Comparison of ENCODE assay signal across 16 cellular contexts in the genomic region with DNA sequence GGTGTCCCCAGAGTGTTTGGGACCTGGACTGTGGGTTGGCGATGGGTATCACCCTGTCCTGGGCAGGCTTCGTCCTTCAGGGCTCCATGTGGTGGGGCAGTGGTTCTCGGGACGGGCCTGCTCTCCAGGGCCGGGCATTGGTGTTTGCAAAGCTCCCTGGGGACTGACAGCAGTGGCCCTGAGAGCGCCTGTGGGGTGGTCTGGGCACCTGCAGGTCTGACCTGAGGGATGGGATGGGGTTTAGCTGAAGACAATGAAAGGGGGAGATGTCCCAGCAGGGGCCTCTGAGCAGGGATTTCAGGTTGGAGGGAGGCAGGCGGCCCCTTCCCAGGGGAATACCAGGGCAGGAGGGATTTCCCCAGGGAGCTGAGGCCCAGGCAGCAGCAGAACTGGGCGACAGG.
A peak's percentile ranks its signal among the peaks of the same experiment; 100 is the strongest.
DNase-seq lines count a peak whose midpoint lies in the region; ATAC-seq and TF ChIP-seq lines count a peak whose summit lies in the region.
"Had no signal": no experiment of that assay in that cellular context is flagged by ENCODE, and none has a peak within 500 bp of the region (broad histone marks: within the 10 kb centered on the region; RNA-seq: fewer than 3 reads in every experiment).

No MANE protein-coding gene starts in this region.

- H3K9me3 Mint-ChIP-seq in activated naive CD4-positive, alpha-beta T cell treated with anti-CD3 and anti-CD28 coated beads, Interleukin-2, amount 50 U/mL, for 72 hours: peaks cover 5 to 7% of the 10 kb centered on the region in 2 donors
- H3K9me3 Mint-ChIP-seq in WTC11: peaks cover 12% of the 10 kb centered on the region
- peaks cover 10% of the 10 kb centered on the region for H3K9me3 Mint-ChIP-seq in nephron progenitor cell

- H3K9me3 ChIP-seq in osteoblast (ENCODE audit: low read depth, low read length): peaks cover 5% of the 10 kb centered on the region
- no peaks in the 10 kb centered on the region for H3K9me3 ChIP-seq in thyroid gland
- H3K9me3 ChIP-seq: Peyer's patch had no signal

- TF ChIP-seq POLR2A in thyroid gland (IDR thresholded peaks at IDR 0.05): no peak

- H3K27ac ChIP-seq in osteoblast (ENCODE audit: low read depth, low read length): no peak overlapping the region
- H3K27ac ChIP-seq in thyroid gland: peak overlapping the region; percentile 93 to 97 (median 95)
- H3K27ac ChIP-seq: Peyer's patch had no signal

- H3K4me1 ChIP-seq in osteoblast (ENCODE audit: insufficient read depth, low read length): no peaks in the 10 kb centered on the region
- peaks cover 40 to 44% of the 10 kb centered on the region in 2 donors for H3K4me1 ChIP-seq in thyroid gland
- H3K4me1 ChIP-seq: Peyer's patch had no signal

- TF ChIP-seq CTCF in WTC11 (IDR thresholded peaks at IDR 0.05) (no peak), osteoblast (IDR thresholded peaks at IDR 0.05; ENCODE audit: extremely low read depth, low read depth, low read length) (no peak), thyroid gland (IDR thresholded peaks at IDR 0.05) (no peak), nephron progenitor cell (IDR thresholded peaks at IDR 0.05) (no peak)

- no peak overlapping the region for H2AFZ ChIP-seq in osteoblast (ENCODE audit: low read length)

- intact Hi-C loops in thyroid gland (cut with DNase I): no loop called here

- WGBS in thyroid gland, 2 donors: 87 to 90% methylated on average over 8 of the region's 8 CpGs

- H3K79me2 ChIP-seq in osteoblast (ENCODE audit: insufficient read depth, low read length): no peaks in the 10 kb centered on the region

- H3K27me3 ChIP-seq in osteoblast (ENCODE audit: insufficient read depth, low read length) (peaks cover 48% of the 10 kb centered on the region), thyroid gland (no peaks in the 10 kb centered on the region)
- H3K27me3 ChIP-seq: Peyer's patch had no signal

- no peak for ATAC-seq in activated naive CD4-positive, alpha-beta T cell treated with anti-CD3 and anti-CD28 coated beads, Interleukin-2, amount 50 U/mL, for 72 hours
- no peak for ATAC-seq in WTC11
- ATAC-seq: GM12878, K562 had no signal

- H3K4me3 ChIP-seq in osteoblast (ENCODE audit: insufficient read depth, low read length) (no peak overlapping the region), thyroid gland (replicated peaks in 1 of 3) (no peak overlapping the region)
- H3K4me3 ChIP-seq: GM12878, K562, Peyer's patch had no signal

- H3K36me3 ChIP-seq in osteoblast (ENCODE audit: insufficient read depth, low read length) (no peaks in the 10 kb centered on the region), thyroid gland (no peaks in the 10 kb centered on the region)
- H3K36me3 ChIP-seq: Peyer's patch had no signal

- peak; percentile 5 for DNase-seq in activated naive CD4-positive, alpha-beta T cell treated with anti-CD3 and anti-CD28 coated beads, Interleukin-2, amount 50 U/mL, for 16 hours
- no peak for DNase-seq in activated naive CD4-positive, alpha-beta T cell treated with anti-CD3 and anti-CD28 coated beads, Interleukin-2, amount 50 U/mL, for 72 hours (ENCODE audit: low spot score in 2 of 2)
- DNase-seq in WTC11 (ENCODE audit: low spot score): no peak
- DNase-seq in osteoblast (ENCODE audit: insufficient read length, low spot score, missing footprints): peak; percentile 43
- DNase-seq in thyroid gland: no peak
- no peak for DNase-seq in activated CD8-positive, alpha-beta memory T cell treated with anti-CD3 and anti-CD28 coated beads, Interleukin-2, amount 50 U/mL, for 48 hours
- DNase-seq in nephron progenitor cell: no peak
- no peak for DNase-seq in OCI-M1 (lab: John Stamatoyannopoulos, UW)
- DNase-seq: NCI-H1436 treated with DMSO at 0.1 percent for 48 hours, NCI-H2081 treated with DMSO at 0.1 percent for 48 hours, NCI-H345, NCI-H526 treated with DMSO at 0.1 percent for 48 hours, SIG-M5 had no signal

- H3K4me1 Mint-ChIP-seq in WTC11 (peaks cover 59% of the 10 kb centered on the region), nephron progenitor cell (peaks cover 64% of the 10 kb centered on the region)

- POLR2A ChIA-PET in WTC11 (lab: Charles Lee): interaction anchor here (0.6 kb wide), 1 partner anchor 1217 kb away, joined by 3 read pairs; no protein-coding TSS in a partner anchor

- H3K27me3 Mint-ChIP-seq in WTC11 (ENCODE audit: low read depth) (no peaks in the 10 kb centered on the region; the same call in 1 of the 2 replicates), nephron progenitor cell (ENCODE audit: low read depth, poor library complexity) (peaks cover 35% of the 10 kb centered on the region)

- no peak overlapping the region for H3K4me2 ChIP-seq in osteoblast (ENCODE audit: insufficient read depth, low read length)

- H3K27ac Mint-ChIP-seq in activated naive CD4-positive, alpha-beta T cell treated with anti-CD3 and anti-CD28 coated beads, Interleukin-2, amount 50 U/mL, for 72 hours: no peak overlapping the region
- H3K27ac Mint-ChIP-seq in WTC11 (peak overlapping the region; percentile 55; the same call in 1 of the 2 replicates), nephron progenitor cell (no peak overlapping the region)

- CTCF ChIA-PET in WTC11 (lab: Charles Lee): interaction anchor here (0.8 to 1.2 kb wide), 3 partner anchors 9 to 26 kb away, joined by 3 to 5 read pairs (median 3); no protein-coding TSS in a partner anchor

- H3K4me3 Mint-ChIP-seq in WTC11: no peak overlapping the region
- no peak overlapping the region for H3K4me3 Mint-ChIP-seq in nephron progenitor cell

- no peaks in the 10 kb centered on the region for H4K20me1 ChIP-seq in osteoblast (ENCODE audit: insufficient read depth, low read length)

- H3K36me3 Mint-ChIP-seq in activated naive CD4-positive, alpha-beta T cell treated with anti-CD3 and anti-CD28 coated beads, Interleukin-2, amount 50 U/mL, for 72 hours: peaks cover 7 to 9% of the 10 kb centered on the region in 2 donors
- H3K36me3 Mint-ChIP-seq in WTC11 (peaks cover 41% of the 10 kb centered on the region), nephron progenitor cell (ENCODE audit: low read depth) (peaks cover 40% of the 10 kb centered on the region)

TF ChIP-seq in WTC11, 78 proteins besides CTCF, POLR2A, EP300 and RAD21:
- TF ChIP-seq ZNF423 (CRISPR knock-in tag; IDR thresholded peaks at IDR 0.05) (peak; percentile 90), ARID4B (CRISPR knock-in tag; IDR thresholded peaks at IDR 0.05; ENCODE audit: borderline replicate concordance) (no peak)

Comparison
In these comparisons a context has a peak if more than half of its experiments do, and no peak if none do; other contexts are left out.
1. DNase-seq: peak in activated naive CD4-positive, alpha-beta T cell treated with anti-CD3 and anti-CD28 coated beads, Interleukin-2, amount 50 U/mL, for 16 hours (single experiment) and osteoblast (single experiment); none in activated naive CD4-positive, alpha-beta T cell treated with anti-CD3 and anti-CD28 coated beads, Interleukin-2, amount 50 U/mL, for 72 hours (0 of 2), WTC11 (single experiment), thyroid gland (0 of 2), activated CD8-positive, alpha-beta memory T cell treated with anti-CD3 and anti-CD28 coated beads, Interleukin-2, amount 50 U/mL, for 48 hours (single experiment), nephron progenitor cell (single experiment) and OCI-M1 (single experiment).